ENCODE assay signal across 8 cellular contexts in the genomic region with DNA sequence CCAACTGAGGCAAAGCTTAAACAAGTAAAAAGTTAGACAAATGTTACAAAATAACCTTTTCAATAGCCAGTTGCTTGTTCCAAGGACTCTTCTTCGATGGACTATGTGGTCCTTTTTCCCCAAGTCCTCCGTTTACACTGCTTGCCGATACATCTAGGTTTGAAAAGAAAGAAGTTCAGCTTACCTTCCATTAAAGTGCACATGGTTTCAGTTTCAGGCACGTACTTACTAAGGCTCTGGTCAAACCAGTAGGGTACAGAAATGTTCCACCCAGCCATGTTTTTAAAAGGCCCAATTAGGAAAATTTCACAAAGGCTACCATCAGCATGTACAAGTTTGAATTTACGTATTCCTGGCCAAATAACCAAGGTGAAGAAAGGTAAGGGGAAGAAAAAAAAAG. TPM values are rescaled to one million over a fixed set of nuclear protein-coding genes. Genes with fewer than 3 reads are reported as not detected.
DNase-seq lines count a peak whose midpoint lies in the region; ATAC-seq and TF ChIP-seq lines count a peak whose summit lies in the region.

No MANE protein-coding gene starts in this region.

- H3K27ac ChIP-seq in cardiac muscle cell (peak overlapping the region; percentile 95), skin epidermis (peak overlapping the region in 16 of 21 experiments; percentile 0 to 99 (median 76))

- peak overlapping the region; percentile 90 for H3K4me3 ChIP-seq in cardiac muscle cell
- peak overlapping the region; percentile 95 for H3K4me3 ChIP-seq in fibroblast of the aortic adventitia (ENCODE audit: low read depth, low read length)
- peak overlapping the region; percentile 63 to 97 (median 87) for H3K4me3 ChIP-seq in skin epidermis

- TF ChIP-seq CTCF in cardiac muscle cell (IDR thresholded peaks at IDR 0.05; ENCODE audit: low read depth, low read length), result no peak
- TF ChIP-seq CTCF in fibroblast of the aortic adventitia (IDR thresholded peaks at IDR 0.05; ENCODE audit: insufficient read depth, low read length), result no peak

- H3K4me1 ChIP-seq in cardiac muscle cell (ENCODE audit: low read depth), result peaks cover 15% of the 10 kb centered on the region

- intact Hi-C loops in Right ventricle myocardium superior (cut with DNase I), result no loop called here

- ATAC-seq in Right ventricle myocardium superior (ENCODE audit: poor library complexity), result no peak
- no peak for ATAC-seq in HG02852 (IDR thresholded peaks at IDR 0.05; ENCODE audit: unreplicated experiment)
- no peak for ATAC-seq in HG02885 (IDR thresholded peaks at IDR 0.05; ENCODE audit: poor library complexity, unreplicated experiment)

- no peaks in the 10 kb centered on the region for H3K27me3 ChIP-seq in cardiac muscle cell

- H3K9me3 ChIP-seq in cardiac muscle cell (ENCODE audit: low read depth), result no peaks in the 10 kb centered on the region

- H3K36me3 ChIP-seq in cardiac muscle cell, result peaks cover 36% of the 10 kb centered on the region

- DNase-seq in cardiac muscle cell (ENCODE audit: low read depth in 1 of 2, low spot score in 1 of 2) (peak in 1 of 2 donors; percentile 47), Right ventricle myocardium superior (no peak), SW480 (ENCODE audit: low spot score) (peak; percentile 64), fibroblast of the aortic adventitia (ENCODE audit: low read depth) (peak; percentile 59)
- no peak for DNase-seq in effector CD4-positive, alpha-beta T cell

RNA-seq across cellular contexts. Expression of gene SRSF2, which starts 2.1 kb away (rescaled TPM):
- total RNA-seq in cardiac muscle cell (398 and 520 TPM in 2 replicates), Right ventricle myocardium superior (61.2 TPM), fibroblast of the aortic adventitia (ENCODE audit: low replicate concordance) (62.8 and 109 TPM in 2 replicates)
- polyA plus RNA-seq in cardiac muscle cell, result 217 and 265 TPM in 2 replicates

RNA-seq across cellular contexts. Expression of gene MFSD11, which starts 2.9 kb away (rescaled TPM):
- total RNA-seq in cardiac muscle cell (45.8 and 69.2 TPM in 2 replicates), Right ventricle myocardium superior (23.3 TPM), fibroblast of the aortic adventitia (ENCODE audit: low replicate concordance) (33.4 and 40.5 TPM in 2 replicates)
- 55.6 and 68.1 TPM in 2 replicates for polyA plus RNA-seq in cardiac muscle cell

RNA-seq across cellular contexts. Expression of gene METTL23, which starts 8.4 kb away (rescaled TPM):
- 47.6 and 62.0 TPM in 2 replicates for total RNA-seq in cardiac muscle cell
- 77.9 and 83.0 TPM in 2 replicates for polyA plus RNA-seq in cardiac muscle cell
- total RNA-seq in Right ventricle myocardium superior, result 19.0 TPM
- total RNA-seq in fibroblast of the aortic adventitia (ENCODE audit: low replicate concordance), result 17.9 and 29.1 TPM in 2 replicates

RNA-seq across cellular contexts. Expression of gene JMJD6, which starts 8.6 kb away (rescaled TPM):
- total RNA-seq in cardiac muscle cell (23.5 and 25.1 TPM in 2 replicates), Right ventricle myocardium superior (63.1 TPM), fibroblast of the aortic adventitia (ENCODE audit: low replicate concordance) (10.8 and 18.1 TPM in 2 replicates)
- polyA plus RNA-seq in cardiac muscle cell, result 25.3 and 33.6 TPM in 2 replicates

RNA-seq across cellular contexts. Expression of gene MXRA7, which starts 24.2 kb away (rescaled TPM):
- total RNA-seq in cardiac muscle cell, result 101 and 123 TPM in 2 replicates
- polyA plus RNA-seq in cardiac muscle cell, result 164 and 178 TPM in 2 replicates
- 336 TPM for total RNA-seq in Right ventricle myocardium superior
- total RNA-seq in fibroblast of the aortic adventitia (ENCODE audit: low replicate concordance), result 166 and 287 TPM in 2 replicates

Comparison
In these comparisons a context has a peak if more than half of its experiments do, and no peak if none do; other contexts are left out.
1. DNase-seq: peak in SW480 (single experiment) and fibroblast of the aortic adventitia (single experiment); none in Right ventricle myocardium superior (single experiment) and effector CD4-positive, alpha-beta T cell (single experiment).
2. Peak in every context shown above with its lines, with median percentiles within 50 percentile points of each other: H3K4me3 ChIP-seq.